Comparison of ENCODE assay signal across 24 cellular contexts in the genomic region with DNA sequence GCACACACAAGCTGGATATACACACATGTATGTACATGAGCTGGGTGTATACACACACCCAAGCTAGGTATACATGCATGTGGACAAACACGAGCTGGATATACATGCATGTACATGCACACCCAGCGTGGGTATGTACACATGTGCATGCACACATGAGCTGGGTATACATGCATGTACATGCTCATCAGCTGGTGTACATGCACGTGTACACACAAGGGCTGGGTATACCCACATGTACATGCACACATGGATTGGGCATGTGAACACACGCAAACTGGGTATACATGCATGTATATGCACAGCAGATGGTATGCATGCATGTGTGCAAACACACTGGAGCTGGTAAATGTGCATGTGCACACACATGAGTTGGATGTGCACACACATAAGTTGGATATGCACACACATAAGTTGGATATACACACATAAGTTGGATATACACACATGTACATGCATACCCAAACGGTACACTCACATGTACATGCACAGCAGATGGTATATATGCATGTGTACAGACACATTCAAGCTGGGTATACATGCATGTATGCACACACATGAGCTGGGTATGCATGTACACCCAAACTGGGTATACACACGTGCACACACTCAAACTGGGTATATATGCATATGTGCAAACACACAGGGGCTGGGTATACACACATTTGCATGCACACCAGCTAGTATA. TPM values are rescaled to one million over a fixed set of nuclear protein-coding genes. Genes with fewer than 3 reads are reported as not detected.
DNase-seq lines count a peak whose midpoint lies in the region; ATAC-seq, FAIRE-seq and TF ChIP-seq lines count a peak whose summit lies in the region.
"Had no signal": no experiment of that assay in that cellular context is flagged by ENCODE, and none has a peak within 500 bp of the region (broad histone marks: within the 10 kb centered on the region; RNA-seq: fewer than 3 reads in every experiment).

No MANE protein-coding gene starts in this region.

- POLR2A ChIA-PET in K562 (lab: Yijun Ruan, JAX): interaction anchor here (0.7 to 1.5 kb wide), 4 partner anchors 9 to 29 kb away, joined by 3 to 4 read pairs (median 3); no protein-coding TSS in a partner anchor

- no peak for FAIRE-seq in K562 (lab: Jason Lieb, UNC)
- FAIRE-seq: A204.1, GM18507 had no signal

- H4K20me1 ChIP-seq in BLaER1 (no peaks in the 10 kb centered on the region), KMS-11 (ENCODE audit: insufficient read depth) (no peaks in the 10 kb centered on the region), K562 (replicated peaks; ENCODE audit: control insufficient read depth, insufficient read depth, low read length) (no peaks in the 10 kb centered on the region), osteoblast (ENCODE audit: insufficient read depth, low read length) (no peaks in the 10 kb centered on the region)

- no peak for ATAC-seq in K562
- ATAC-seq in GM21717 (IDR thresholded peaks at IDR 0.05; ENCODE audit: unreplicated experiment): no peak
- ATAC-seq: HCT116 had no signal

- H3K4me1 ChIP-seq in BLaER1 (peaks cover 90% of the 10 kb centered on the region), KMS-11 (ENCODE audit: low read depth, poor library complexity, severe bottlenecking) (peaks cover 63% of the 10 kb centered on the region), K562 (replicated peaks in 1 of 2; ENCODE audit: control insufficient read depth in 2 of 2, insufficient read depth in 2 of 2, low read length in 2 of 2) (peaks cover 6 to 54% of the 10 kb centered on the region in 2 experiments; a peak in 3 of 5 replicates), osteoblast (ENCODE audit: insufficient read depth, low read length) (peaks cover 4% of the 10 kb centered on the region)

- no peak overlapping the region for H3K4me3 ChIP-seq in BLaER1
- no peak overlapping the region for H3K4me3 ChIP-seq in KMS-11 (IDR thresholded peaks at IDR 0.05; ENCODE audit: insufficient read depth, low read depth, low read length)
- H3K4me3 ChIP-seq in K562: no peak overlapping the region
- no peak overlapping the region for H3K4me3 ChIP-seq in osteoblast (ENCODE audit: insufficient read depth, low read length)
- H3K4me3 ChIP-seq in WERI-Rb-1 (ENCODE audit: low read depth, low read length): no peak overlapping the region
- H3K4me3 ChIP-seq: Peyer's patch had no signal

- BruUV-seq in K562 (replicated peaks; lab: Mats Ljungman, UMichigan): no TSS peak

- TF ChIP-seq EP300 in K562 (IDR thresholded peaks at IDR 0.05; ENCODE audit: low read length): no peak

- CTCF ChIA-PET in K562 (lab: Yijun Ruan, JAX; ENCODE audit: low intra/inter-chr PET ratio): interaction anchor here (0.6 kb wide), 1 partner anchor 33 kb away, joined by 3 read pairs; no protein-coding TSS in a partner anchor

- intact Hi-C loops in K562 (cut with micrococcal nuclease): no loop called here

- H3K4me2 ChIP-seq in BLaER1 (peak overlapping the region; percentile 92), KMS-11 (peak overlapping the region; percentile 96; the same call in 1 of the 2 replicates), K562 (ENCODE audit: insufficient read depth, low read length) (no peak overlapping the region), osteoblast (ENCODE audit: insufficient read depth, low read length) (no peak overlapping the region)

- H3K27me3 ChIP-seq in BLaER1 (no peaks in the 10 kb centered on the region), KMS-11 (ENCODE audit: insufficient read depth, low read depth) (no peaks in the 10 kb centered on the region), K562 (ENCODE audit: control insufficient read depth in 2 of 2, insufficient read depth in 2 of 2, low read length in 2 of 2) (peaks cover 0 to 14% of the 10 kb centered on the region in 2 experiments; a peak in 3 of 5 replicates), osteoblast (ENCODE audit: insufficient read depth, low read length) (peaks cover 8% of the 10 kb centered on the region), WERI-Rb-1 (ENCODE audit: insufficient read depth, low read depth, severe bottlenecking) (no peaks in the 10 kb centered on the region)
- H3K27me3 ChIP-seq: Peyer's patch had no signal

- DNase-seq in K562 (ENCODE audit: extremely low read depth in 1 of 4, low spot score in 3 of 4): no peak
- peak; percentile 47 for DNase-seq in osteoblast (ENCODE audit: insufficient read length, low spot score, missing footprints)
- no peak for DNase-seq in WERI-Rb-1
- no peak for DNase-seq in T1000 (lab: John Stamatoyannopoulos, UW)
- no peak for DNase-seq in stimulated activated CD4-positive, alpha-beta T cell treated with anti-CD3 and anti-CD28 coated beads, Interleukin-2, amount 100 ng/mL, for 48 hours
- DNase-seq: IMR-90, NCI-H1092 treated with DMSO at 0.1 percent for 48 hours, NCI-H187, NCI-H2081 treated with DMSO at 0.1 percent for 48 hours, NCI-H2171, NCI-H226, NCI-H510A, OCI-M1, SHP77 treated with DMSO at 0.1 percent for 48 hours, T-helper 1 cell had no signal

- peaks cover 6% of the 10 kb centered on the region; the same call in 1 of the 2 replicates for H3K9me3 ChIP-seq in BLaER1
- peaks cover 4% of the 10 kb centered on the region; the same call in 1 of the 2 replicates for H3K9me3 ChIP-seq in K562 (replicated peaks; ENCODE audit: control insufficient read depth, insufficient read depth, low read depth, low read length)
- no peaks in the 10 kb centered on the region for H3K9me3 ChIP-seq in osteoblast (ENCODE audit: low read depth, low read length)
- H3K9me3 ChIP-seq in WERI-Rb-1 (ENCODE audit: severe bottlenecking): peaks cover 4% of the 10 kb centered on the region
- H3K9me3 ChIP-seq: Peyer's patch had no signal

- no peak for TF ChIP-seq RAD21 in K562 (CRISPR knock-in tag; conservative IDR thresholded peaks at IDR 0.05 in 1 of 2, IDR thresholded peaks at IDR 0.05 in 1 of 2)

- in situ Hi-C loops in K562 (cut with MboI): no loop called here

- no peak for TF ChIP-seq CTCF in KMS-11 (conservative IDR thresholded peaks at IDR 0.05; ENCODE audit: low read depth, low read length)
- TF ChIP-seq CTCF in K562 (IDR thresholded peaks at IDR 0.05 in 2 of 3, conservative IDR thresholded peaks at IDR 0.05 in 1 of 3; ENCODE audit: insufficient read depth in 2 of 3, low read depth in 1 of 3, low read length in 3 of 3): no peak
- TF ChIP-seq CTCF in osteoblast (IDR thresholded peaks at IDR 0.05; ENCODE audit: extremely low read depth, low read depth, low read length): no peak
- no peak for TF ChIP-seq CTCF in WERI-Rb-1 (IDR thresholded peaks at IDR 0.05; ENCODE audit: low read depth, low read length)

- no peak for TF ChIP-seq POLR2A in K562 (conservative IDR thresholded peaks at IDR 0.05)

- H3K27ac ChIP-seq in BLaER1 (no peak overlapping the region), KMS-11 (no peak overlapping the region; the same call in 1 of the 2 replicates), K562 (ENCODE audit: extremely low read depth, low read depth, low read length) (no peak overlapping the region), osteoblast (ENCODE audit: low read depth, low read length) (no peak overlapping the region), WERI-Rb-1 (no peak overlapping the region)

- 3% methylated on average over 6 of the region's 6 CpGs for WGBS in K562 (ENCODE audit: insufficient coverage, low coverage, missing lambda C conversion rate)

- H2AFZ ChIP-seq in KMS-11 (ENCODE audit: low read depth): no peak overlapping the region
- H2AFZ ChIP-seq in K562 (ENCODE audit: low read depth, low read length): no peak overlapping the region
- H2AFZ ChIP-seq in osteoblast (ENCODE audit: low read length): no peak overlapping the region

- H3K9me1 ChIP-seq in K562 (ENCODE audit: control insufficient read depth, insufficient read depth, low read length): no peaks in the 10 kb centered on the region

- no peak overlapping the region for H3K9ac ChIP-seq in BLaER1
- H3K9ac ChIP-seq in KMS-11: no peak overlapping the region
- no peak overlapping the region for H3K9ac ChIP-seq in K562 (ENCODE audit: insufficient read depth in 1 of 2, low read depth in 2 of 2, low read length in 2 of 2)

- no peaks in the 10 kb centered on the region for H3K36me3 ChIP-seq in BLaER1
- H3K36me3 ChIP-seq in KMS-11 (ENCODE audit: insufficient read depth): no peaks in the 10 kb centered on the region
- H3K36me3 ChIP-seq in K562 (ENCODE audit: control insufficient read depth, insufficient read depth, low read length): no peaks in the 10 kb centered on the region
- H3K36me3 ChIP-seq in osteoblast (ENCODE audit: insufficient read depth, low read length): no peaks in the 10 kb centered on the region
- no peaks in the 10 kb centered on the region for H3K36me3 ChIP-seq in WERI-Rb-1
- H3K36me3 ChIP-seq: Peyer's patch had no signal

- no peaks in the 10 kb centered on the region for H3K79me2 ChIP-seq in KMS-11 (ENCODE audit: insufficient read depth, low read depth)
- no peaks in the 10 kb centered on the region for H3K79me2 ChIP-seq in K562 (ENCODE audit: control insufficient read depth, insufficient read depth, low read length)
- H3K79me2 ChIP-seq in osteoblast (ENCODE audit: insufficient read depth, low read length): no peaks in the 10 kb centered on the region

RNA-seq across cellular contexts. Expression of gene GNB1, which starts 7.5 kb away (rescaled TPM):
- total RNA-seq in K562 (2011; cell fraction: chromatin; rRNA removed; ENCODE audit: low replicate concordance): 190 and 209 TPM in 2 replicates
- total RNA-seq in K562 (2011; cell fraction: nucleolus; rRNA removed): 83.4 and 90.4 TPM in 2 replicates
- total RNA-seq in K562 (2011; cell fraction: nucleoplasm; rRNA removed): 169 and 203 TPM in 2 replicates
- total RNA-seq in K562 (2014; rRNA removed): 46.9 and 60.9 TPM in 2 replicates
- total RNA-seq in K562 (2014; rRNA removed; fragmentation: Illumina TruSeq; extraction: Trizol): 113 and 114 TPM in 2 replicates
- 106 and 111 TPM in 2 replicates for total RNA-seq in K562 (2015; rRNA removed; fragmentation: Illumina TruSeq; extraction: Trizol)
- total RNA-seq in K562 (2021): 289 and 309 TPM in 2 replicates
- polyA plus RNA-seq in K562 (2011; rRNA removed): 240 and 308 TPM in 2 replicates
- polyA plus RNA-seq in K562 (2011; cell fraction: cytosol; rRNA removed): 264 and 290 TPM in 2 replicates
- polyA plus RNA-seq in K562 (2011; cell fraction: nucleus; rRNA removed): 160 and 176 TPM in 2 replicates
- 213 and 306 TPM in 2 replicates for polyA plus RNA-seq in K562 (2012)
- 293 and 388 TPM in 2 replicates for polyA plus RNA-seq in K562 (2014; fragmentation: Illumina TruSeq; extraction: Trizol)
- polyA plus RNA-seq in K562 (2014; fragmentation: Nextera tagmentation; extraction: Ambion mirVana): 10 to 100 TPM; 34.3 to 45.1 TPM
- polyA plus RNA-seq in K562 (2014; rRNA removed): 147 and 159 TPM in 2 replicates
- 343 and 352 TPM in 2 replicates for polyA minus RNA-seq in K562 (2011; rRNA and poly(A)+ RNA removed)
- polyA minus RNA-seq in K562 (2011; cell fraction: cytosol; rRNA and poly(A)+ RNA removed): 206 and 275 TPM in 2 replicates
- 31.1 and 59.9 TPM in 2 replicates for polyA minus RNA-seq in K562 (2011; cell fraction: nucleus; rRNA and poly(A)+ RNA removed)
- 84.6 and 88.7 TPM in 2 replicates for total RNA-seq in osteoblast

RNA-seq across cellular contexts. Expression of gene CALML6, which starts 16.7 kb away (rescaled TPM):
- 0.56 and 0.69 TPM in 2 replicates for total RNA-seq in K562 (2011; cell fraction: chromatin; rRNA removed; ENCODE audit: low replicate concordance)
- total RNA-seq in K562 (2011; cell fraction: nucleolus; rRNA removed): 0.33 and 0.39 TPM in 2 replicates
- total RNA-seq in K562 (2011; cell fraction: nucleoplasm; rRNA removed): not detected in 2 replicates
- total RNA-seq in K562 (2014; rRNA removed) (not detected in 2 replicates), K562 (2014; rRNA removed; fragmentation: Illumina TruSeq; extraction: Trizol) (not detected in 2 replicates), K562 (2015; rRNA removed; fragmentation: Illumina TruSeq; extraction: Trizol) (not detected in 2 replicates), K562 (2021) (not detected in 2 replicates), osteoblast (0.29 and 0.36 TPM in 2 replicates)
- polyA plus RNA-seq in K562 (2011; rRNA removed) (0.14 TPM in 1 of 2 replicates, not detected in the other), K562 (2014; fragmentation: Illumina TruSeq; extraction: Trizol) (not detected in 2 replicates), K562 (2014; fragmentation: Nextera tagmentation; extraction: Ambion mirVana) (not detected), K562 (2014; rRNA removed) (0.16 TPM in 1 of 2 replicates, not detected in the other)
- not detected in 2 replicates for polyA plus RNA-seq in K562 (2011; cell fraction: cytosol; rRNA removed)
- polyA plus RNA-seq in K562 (2011; cell fraction: nucleus; rRNA removed): 0.10 and 0.68 TPM in 2 replicates
- 0.08 and 0.53 TPM in 2 replicates for polyA plus RNA-seq in K562 (2012)
- polyA minus RNA-seq in K562 (2011; rRNA and poly(A)+ RNA removed): not detected in 2 replicates
- polyA minus RNA-seq in K562 (2011; cell fraction: cytosol; rRNA and poly(A)+ RNA removed): not detected in 2 replicates
- not detected in 2 replicates for polyA minus RNA-seq in K562 (2011; cell fraction: nucleus; rRNA and poly(A)+ RNA removed)
- total RNA-seq: H4, IMR-90, M059J, Peyer's patch had no signal

RNA-seq across cellular contexts. Expression of gene TMEM52, which starts 20.7 kb away (rescaled TPM):
- total RNA-seq in K562 (2011; cell fraction: chromatin; rRNA removed; ENCODE audit: low replicate concordance): 5.7 and 20.2 TPM in 2 replicates
- total RNA-seq in K562 (2011; cell fraction: nucleolus; rRNA removed): 23.0 and 23.7 TPM in 2 replicates
- 12.5 and 15.1 TPM in 2 replicates for total RNA-seq in K562 (2011; cell fraction: nucleoplasm; rRNA removed)
- total RNA-seq in K562 (2014; rRNA removed) (19.2 and 24.9 TPM in 2 replicates), K562 (2014; rRNA removed; fragmentation: Illumina TruSeq; extraction: Trizol) (1.9 and 4.3 TPM in 2 replicates), K562 (2015; rRNA removed; fragmentation: Illumina TruSeq; extraction: Trizol) (6.8 and 7.9 TPM in 2 replicates), K562 (2021) (21.5 and 22.5 TPM in 2 replicates), osteoblast (not detected in 2 replicates)
- polyA plus RNA-seq in K562 (2011; rRNA removed) (6.8 and 10.6 TPM in 2 replicates), K562 (2014; fragmentation: Illumina TruSeq; extraction: Trizol) (14.1 and 18.1 TPM in 2 replicates), K562 (2014; fragmentation: Nextera tagmentation; extraction: Ambion mirVana) (1 to 10 TPM in 1 of 2 experiments, under 1 TPM in 1; 0.37 to 1.4 TPM), K562 (2014; rRNA removed) (15.3 and 17.2 TPM in 2 replicates)
- polyA plus RNA-seq in K562 (2011; cell fraction: cytosol; rRNA removed): 17.0 and 45.9 TPM in 2 replicates
- polyA plus RNA-seq in K562 (2011; cell fraction: nucleus; rRNA removed): 31.9 and 53.9 TPM in 2 replicates
- 8.9 and 9.5 TPM in 2 replicates for polyA plus RNA-seq in K562 (2012)
- 2.1 and 3.8 TPM in 2 replicates for polyA minus RNA-seq in K562 (2011; rRNA and poly(A)+ RNA removed)
- polyA minus RNA-seq in K562 (2011; cell fraction: cytosol; rRNA and poly(A)+ RNA removed): 8.1 and 9.6 TPM in 2 replicates
- 5.1 and 6.1 TPM in 2 replicates for polyA minus RNA-seq in K562 (2011; cell fraction: nucleus; rRNA and poly(A)+ RNA removed)
- total RNA-seq: M059J had no signal

Comparison
In these comparisons a context has a peak if more than half of its experiments do, and no peak if none do; other contexts are left out.
1. H3K4me2 ChIP-seq: peak in BLaER1 (single experiment) and KMS-11 (single experiment); none in K562 (single experiment) and osteoblast (single experiment).